In the genomic region with DNA sequence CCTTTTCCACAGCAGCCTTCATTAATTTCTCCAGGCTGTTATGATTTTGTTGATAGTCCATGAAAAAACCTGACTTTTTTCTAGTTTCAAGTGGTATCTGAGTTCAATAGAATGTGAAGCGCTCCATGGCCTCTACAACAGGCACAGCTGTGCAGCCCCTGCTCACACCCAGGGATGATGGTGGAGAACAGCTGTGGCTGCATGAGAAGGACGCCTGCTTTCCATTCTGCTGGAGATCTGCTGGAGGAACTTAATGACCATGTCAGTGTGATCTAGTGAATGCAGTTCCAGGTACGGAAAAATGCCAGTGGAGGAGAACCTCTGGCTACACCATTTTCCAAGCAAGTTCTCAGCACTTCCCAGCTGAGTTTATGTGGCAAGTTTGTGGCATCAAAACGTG, we compare ENCODE assay signal across 17 cellular contexts.
DNase-seq lines count a peak whose midpoint lies in the region; ATAC-seq and TF ChIP-seq lines count a peak whose summit lies in the region.
"Had no signal": no experiment of that assay in that cellular context is flagged by ENCODE, and none has a peak within 500 bp of the region (broad histone marks: within the 10 kb centered on the region; RNA-seq: fewer than 3 reads in every experiment).

No MANE protein-coding gene starts in this region.

- H3K27ac ChIP-seq in SJCRH30 = no peak overlapping the region
- no peak overlapping the region for H3K27ac ChIP-seq in osteoblast (ENCODE audit: low read depth, low read length)
- H3K27ac ChIP-seq: HL-60 had no signal

- H3K4me1 ChIP-seq in SJCRH30 = 0 out of 2 replicates have a peak, but pooled peaks cover 5% of the 10 kb centered on the region
- H3K4me1 ChIP-seq in osteoblast (ENCODE audit: insufficient read depth, low read length) = no peaks in the 10 kb centered on the region
- H3K4me1 ChIP-seq: BE2C had no signal

- H3K9me3 ChIP-seq in SJCRH30 (replicated peaks) = no peaks in the 10 kb centered on the region
- no peaks in the 10 kb centered on the region for H3K9me3 ChIP-seq in osteoblast (ENCODE audit: low read depth, low read length)
- H3K9me3 ChIP-seq: BE2C had no signal

- H3K27me3 ChIP-seq in SJCRH30 (peaks cover 6% of the 10 kb centered on the region; the same call in 1 of the 2 replicates), osteoblast (ENCODE audit: insufficient read depth, low read length) (no peaks in the 10 kb centered on the region)
- H3K27me3 ChIP-seq: BE2C had no signal

- H3K4me2 ChIP-seq in osteoblast (ENCODE audit: insufficient read depth, low read length) = no peak overlapping the region
- H3K4me2 ChIP-seq: GM23338 had no signal

- no peaks in the 10 kb centered on the region for H3K79me2 ChIP-seq in osteoblast (ENCODE audit: insufficient read depth, low read length)

- H3K4me3 ChIP-seq in SJCRH30 (no peak overlapping the region), osteoblast (ENCODE audit: insufficient read depth, low read length) (no peak overlapping the region)
- H3K4me3 ChIP-seq: GM23338 had no signal

- no peak for ATAC-seq in omental fat pad (ENCODE audit: low FRiP score)
- ATAC-seq: GM23338 had no signal

- DNase-seq in DMS79 treated with DMSO at 0.1 percent for 48 hours (lab: John Stamatoyannopoulos, UW) (peak; percentile 41), SJCRH30 (peak; percentile 42 to 63), osteoblast (ENCODE audit: insufficient read length, low spot score, missing footprints) (peak; percentile 45), ureter (ENCODE audit: low spot score) (peak; percentile 24), omental fat pad (ENCODE audit: low spot score) (no peak), NCI-H1694 treated with DMSO at 0.1 percent for 48 hours (lab: John Stamatoyannopoulos, UW) (no peak), occipital lobe (lab: John Stamatoyannopoulos, UW) (no peak)
- DNase-seq: ACHN; BE2C; C1 segment of cervical spinal cord; CD4-positive, CD25-positive, alpha-beta regulatory T cell; CD8-positive, alpha-beta memory T cell; COR-L47; GF-D8; HCEC 1CT had no signal

- no peaks in the 10 kb centered on the region for H4K20me1 ChIP-seq in osteoblast (ENCODE audit: insufficient read depth, low read length)

- no peaks in the 10 kb centered on the region for H3K36me3 ChIP-seq in SJCRH30
- no peaks in the 10 kb centered on the region for H3K36me3 ChIP-seq in osteoblast (ENCODE audit: insufficient read depth, low read length)

- TF ChIP-seq CTCF in osteoblast (IDR thresholded peaks at IDR 0.05; ENCODE audit: extremely low read depth, low read depth, low read length) (no peak), omental fat pad (IDR thresholded peaks at IDR 0.05) (no peak)

- no peak overlapping the region for H2AFZ ChIP-seq in osteoblast (ENCODE audit: low read length)
- H2AFZ ChIP-seq: GM23338 had no signal

Comparison
In these comparisons a context has a peak if more than half of its experiments do, and no peak if none do; other contexts are left out.
1. DNase-seq: peak in DMS79 treated with DMSO at 0.1 percent for 48 hours (single experiment), SJCRH30 (2 of 2), osteoblast (single experiment) and ureter (single experiment); none in omental fat pad (single experiment), NCI-H1694 treated with DMSO at 0.1 percent for 48 hours (single experiment) and occipital lobe (single experiment).